26 cellular contexts compared by ENCODE assay signal in the genomic region with DNA sequence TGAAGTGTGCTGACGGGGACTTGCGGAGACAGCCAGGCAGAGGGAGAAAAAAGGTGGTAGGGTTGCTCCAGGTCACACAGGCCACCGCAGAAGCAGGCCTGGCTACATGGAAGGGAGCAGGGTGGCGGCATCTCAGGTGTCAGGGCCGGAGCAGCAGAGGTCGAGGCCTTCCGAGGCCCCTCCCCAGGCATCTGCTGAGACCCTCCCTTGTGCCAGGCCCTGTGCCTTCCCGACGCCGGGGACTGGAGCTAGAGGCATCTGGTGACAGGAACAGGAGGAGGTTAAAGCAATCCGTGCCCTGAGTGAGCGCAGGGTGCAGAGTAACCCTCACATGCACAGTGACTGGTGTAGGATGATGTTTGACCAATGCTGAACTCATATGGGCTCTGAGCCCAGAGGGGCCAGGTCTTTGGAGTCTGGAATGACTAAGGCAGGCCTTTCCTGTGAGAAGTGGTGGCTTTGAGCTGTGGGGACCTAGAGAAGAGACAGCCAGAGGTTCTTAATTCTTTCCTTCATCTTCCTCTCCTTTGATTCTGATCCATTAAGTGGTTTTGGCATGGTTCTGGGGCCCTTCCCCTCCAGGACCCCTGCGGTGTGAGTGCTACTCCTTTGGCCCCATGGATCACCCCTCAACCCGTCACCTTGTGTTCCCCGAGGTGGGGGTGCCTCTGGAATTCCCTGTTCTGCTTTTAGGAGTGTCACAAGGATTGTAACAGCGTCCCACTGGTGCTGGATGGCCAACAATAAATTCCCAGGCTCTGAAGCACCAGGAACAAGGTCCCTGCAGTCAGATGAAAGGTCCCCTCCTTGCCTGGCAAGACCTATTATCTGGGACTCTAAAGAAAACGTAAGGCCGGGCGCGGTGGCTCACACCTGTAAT.
DNase-seq lines count a peak whose midpoint lies in the region; ATAC-seq and TF ChIP-seq lines count a peak whose summit lies in the region.
"Had no signal": no experiment of that assay in that cellular context is flagged by ENCODE, and none has a peak within 500 bp of the region (broad histone marks: within the 10 kb centered on the region; RNA-seq: fewer than 3 reads in every experiment).

No MANE protein-coding gene starts in this region.

- no peaks in the 10 kb centered on the region for H3K9me3 Mint-ChIP-seq in HFFc6
- H3K9me3 Mint-ChIP-seq: activated B cell treated with CpG ODN at 0.5 μM for 24 hours; activated T-helper 2 cell treated with anti-CD3 and anti-CD28 coated beads, Interferon-gamma antibody, Interleukin-2, Interleukin-4, amounts not matched to agents 10 μg/mL and 5 μg/mL and 100 μg/mL, durations not matched to agents 14 hours and 24 hours and 36 hours; naive thymus-derived CD8-positive, alpha-beta T cell had no signal

- peak overlapping the region; percentile 74 for H3K27ac Mint-ChIP-seq in HFFc6
- H3K27ac Mint-ChIP-seq: activated B cell treated with CpG ODN at 0.5 μM for 24 hours; activated naive CD8-positive, alpha-beta T cell; activated T-helper 2 cell treated with anti-CD3 and anti-CD28 coated beads, Interferon-gamma antibody, Interleukin-2, Interleukin-4, amounts not matched to agents 10 μg/mL and 5 μg/mL and 100 μg/mL, durations not matched to agents 14 hours and 24 hours and 36 hours; naive thymus-derived CD8-positive, alpha-beta T cell had no signal

- H2BK12ac ChIP-seq in neuronal stem cell (ENCODE audit: low read length) = peak overlapping the region; percentile 33

- H3K4me3 Mint-ChIP-seq in HFFc6 = no peak overlapping the region
- H3K4me3 Mint-ChIP-seq: activated B cell treated with CpG ODN at 0.5 μM for 24 hours; activated naive CD8-positive, alpha-beta T cell; naive thymus-derived CD8-positive, alpha-beta T cell had no signal

- H4K91ac ChIP-seq in neuronal stem cell (ENCODE audit: low read depth, low read length, poor library complexity) = no peak overlapping the region

- H3K4me3 ChIP-seq in AG10803 (ENCODE audit: low read length) (no peak overlapping the region), coronary artery (no peak overlapping the region), neuronal stem cell (ENCODE audit: low read length in 2 of 2) (no peak overlapping the region)
- H3K4me3 ChIP-seq: pancreas, right lobe of liver, suprapubic skin, uterus had no signal

- H3K4me2 ChIP-seq in neuronal stem cell (ENCODE audit: insufficient read depth, low read length, poor library complexity, severe bottlenecking) = no peak overlapping the region

- peak overlapping the region; percentile 44 for H2BK5ac ChIP-seq in neuronal stem cell (ENCODE audit: low read length)

- H3K9ac ChIP-seq in neuronal stem cell (ENCODE audit: low read depth, low read length, poor library complexity) = peak overlapping the region; percentile 9

- H3K4me1 ChIP-seq in neuronal stem cell (ENCODE audit: control insufficient read depth in 2 of 2, insufficient read depth in 1 of 2, low read depth in 1 of 2, low read length in 2 of 2) = peaks cover 18 to 33% of the 10 kb centered on the region in 2 donors
- H3K4me1 ChIP-seq: pancreas, right lobe of liver, suprapubic skin, uterus had no signal

- H3K27ac ChIP-seq in coronary artery = no peak overlapping the region
- no peak overlapping the region for H3K27ac ChIP-seq in neuronal stem cell (replicated peaks; ENCODE audit: low read length)
- H3K27ac ChIP-seq: C4-2B, pancreas, right lobe of liver, suprapubic skin, uterus had no signal

- H3K9me3 ChIP-seq in neuronal stem cell (replicated peaks in 1 of 2; ENCODE audit: control insufficient read depth in 2 of 2, insufficient read depth in 1 of 2, low read depth in 1 of 2, low read length in 2 of 2) = no peaks in the 10 kb centered on the region
- H3K9me3 ChIP-seq: pancreas, right lobe of liver, suprapubic skin, uterus had no signal

- H2BK15ac ChIP-seq in neuronal stem cell (ENCODE audit: low read length) = peak overlapping the region; percentile 13

- peak overlapping the region; percentile 49 for H3K14ac ChIP-seq in neuronal stem cell (ENCODE audit: low read length)

- H3K18ac ChIP-seq in neuronal stem cell (ENCODE audit: low read length) = peak overlapping the region; percentile 86

- H3K79me1 ChIP-seq in neuronal stem cell (ENCODE audit: low read depth, low read length) = no peaks in the 10 kb centered on the region

- peak overlapping the region; percentile 47 for H2AK5ac ChIP-seq in neuronal stem cell (ENCODE audit: low read depth, low read length)

- no peak overlapping the region for H2AFZ ChIP-seq in neuronal stem cell (ENCODE audit: low read length)

- H3K36me3 Mint-ChIP-seq in HFFc6 (ENCODE audit: low read depth) = no peaks in the 10 kb centered on the region
- H3K36me3 Mint-ChIP-seq: activated naive CD8-positive, alpha-beta T cell; naive thymus-derived CD8-positive, alpha-beta T cell had no signal

- H3K27me3 ChIP-seq in neuronal stem cell (ENCODE audit: control insufficient read depth in 3 of 3, insufficient read depth in 3 of 3, low read depth in 1 of 3, low read length in 3 of 3) = no peaks in the 10 kb centered on the region
- H3K27me3 ChIP-seq: pancreas, right lobe of liver, suprapubic skin, uterus had no signal

- TF ChIP-seq CTCF in AG10803 (conservative IDR thresholded peaks at IDR 0.05; ENCODE audit: low read length) (no peak), HFFc6 (IDR thresholded peaks at IDR 0.05) (no peak), coronary artery (IDR thresholded peaks at IDR 0.05) (no peak)

- no peak for ATAC-seq in HG02763 (IDR thresholded peaks at IDR 0.05; ENCODE audit: unreplicated experiment)
- no peak for ATAC-seq in left colon
- ATAC-seq: naive thymus-derived CD8-positive, alpha-beta T cell; pancreas had no signal

- H3K27me3 Mint-ChIP-seq in HFFc6 (ENCODE audit: insufficient read depth) = no peaks in the 10 kb centered on the region; the same call in 1 of the 2 replicates

- no CpG with 5 or more reads among the region's 20 CpGs for WGBS in neuronal stem cell (ENCODE audit: extremely low coverage in 2 of 2, insufficient read length in 2 of 2, insufficient replicate concordance in 1 of 2), 2 donors

- DNase-seq in AG10803 (ENCODE audit: low read depth) = peak; percentile 31
- peak; percentile 52 for DNase-seq in HFFc6
- DNase-seq in coronary artery (ENCODE audit: low spot score) = peak; percentile 58
- no peak for DNase-seq in neuronal stem cell (ENCODE audit: low spot score)
- no peak for DNase-seq in NCI-H2227 (lab: John Stamatoyannopoulos, UW; ENCODE audit: unreplicated experiment)
- no peak for DNase-seq in left colon
- DNase-seq in NCI-H2227 treated with DMSO at 0.1 percent for 48 hours (lab: John Stamatoyannopoulos, UW) = no peak
- DNase-seq: activated B cell treated with CpG ODN at 0.5 μM for 24 hours; activated CD4-positive, alpha-beta T cell treated with anti-CD3 and anti-CD28 coated beads, Interleukin-2, amount 50 U/mL, for 4 hours; activated CD8-positive, alpha-beta memory T cell treated with anti-CD3 and anti-CD28 coated beads, Interleukin-2, amount 50 U/mL, for 4 hours; effector memory CD4-positive, alpha-beta T cell; naive thymus-derived CD8-positive, alpha-beta T cell; NCI-H1105 treated with DMSO at 0.1 percent for 48 hours; NCI-H2107; NCI-H510A treated with DMSO at 0.1 percent for 48 hours; NK-92 treated with Interleukin-12 subunit alpha and Interleukin-12 subunit beta, amount 100 ng/mL, for 24 hours; pancreas; right lobe of liver; RPMI8226; T-helper 9 cell; uterus had no signal

- no peaks in the 10 kb centered on the region for H3K36me3 ChIP-seq in neuronal stem cell (replicated peaks in 1 of 2; ENCODE audit: control insufficient read depth in 2 of 2, insufficient read depth in 2 of 2, low read length in 2 of 2)
- H3K36me3 ChIP-seq: pancreas, right lobe of liver, suprapubic skin, uterus had no signal

- H3K4me1 Mint-ChIP-seq in HFFc6 (ENCODE audit: low read depth) = peaks cover 53% of the 10 kb centered on the region

- no peak overlapping the region for H2BK120ac ChIP-seq in neuronal stem cell (ENCODE audit: low read depth, low read length)

- H3K23ac ChIP-seq in neuronal stem cell (ENCODE audit: low read depth, low read length, poor library complexity) = peak overlapping the region; percentile 38

- H3K4ac ChIP-seq in neuronal stem cell (ENCODE audit: low read length) = no peak overlapping the region

- intact Hi-C loops in left colon (cut with DNase I, micrococcal nuclease) = no loop called here

- no peak overlapping the region for H4K8ac ChIP-seq in neuronal stem cell (ENCODE audit: low read depth, low read length)

Comparison
In these comparisons a context has a peak if more than half of its experiments do, and no peak if none do; other contexts are left out.
1. DNase-seq: peak in AG10803 (single experiment), HFFc6 (single experiment) and coronary artery (single experiment); none in neuronal stem cell (single experiment), NCI-H2227 (single experiment), left colon (0 of 2) and NCI-H2227 treated with DMSO at 0.1 percent for 48 hours (single experiment).